12 cellular contexts compared by ENCODE assay signal in the genomic region with DNA sequence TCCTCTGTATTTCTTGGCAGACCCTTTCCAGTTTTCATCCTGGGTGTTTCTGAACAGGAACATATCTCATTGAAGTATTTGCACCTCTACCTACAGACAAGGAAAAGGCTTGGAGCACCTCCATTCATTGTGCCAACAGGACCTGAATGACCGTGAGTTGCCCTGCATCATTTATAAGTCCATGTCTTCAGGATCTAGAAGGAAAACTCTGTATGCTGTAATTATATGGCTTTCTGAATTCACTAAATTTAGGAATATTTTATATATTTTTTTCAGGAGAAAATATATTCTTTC.
DNase-seq lines count a peak whose midpoint lies in the region; ATAC-seq and TF ChIP-seq lines count a peak whose summit lies in the region.
"Had no signal": no experiment of that assay in that cellular context is flagged by ENCODE, and none has a peak within 500 bp of the region (broad histone marks: within the 10 kb centered on the region; RNA-seq: fewer than 3 reads in every experiment).

No MANE protein-coding gene starts in this region.

- H3K27ac ChIP-seq in right cardiac atrium (ENCODE audit: low read length), result no peak overlapping the region
- H3K27ac ChIP-seq in PC-9, result no peak overlapping the region
- H3K27ac ChIP-seq in WERI-Rb-1, result no peak overlapping the region
- H3K27ac ChIP-seq: brain microvascular endothelial cell, gastroesophageal sphincter had no signal

- no peak overlapping the region for H3K27ac Mint-ChIP-seq in stimulated activated naive B cell treated with anti-CD40 and anti-IgM and Interleukin-4, amounts not matched to agents 10 μg/mL and 1 μg/mL and 100 μg/mL, for 72 hours
- no peak overlapping the region for H3K27ac Mint-ChIP-seq in Calu3 (ENCODE audit: unreplicated experiment)
- H3K27ac Mint-ChIP-seq: activated CD4-positive, alpha-beta memory T cell treated with anti-CD3 and anti-CD28 coated beads, Interleukin-2, amount 10 ng/mL, durations not matched to agents 7 days and 5 days had no signal

- H3K4me1 ChIP-seq in right cardiac atrium (ENCODE audit: control insufficient read depth, insufficient read depth, low read length) (no peaks in the 10 kb centered on the region), PC-9 (replicated peaks; ENCODE audit: insufficient read depth) (no peaks in the 10 kb centered on the region)
- H3K4me1 ChIP-seq: gastroesophageal sphincter had no signal

- WGBS in right cardiac atrium, result 100% methylated on average over 1 of the region's 1 CpG

- ATAC-seq in left ventricle myocardium superior, result peak; percentile 13
- no peak for ATAC-seq in right cardiac atrium
- ATAC-seq in HG02759 (IDR thresholded peaks at IDR 0.05; ENCODE audit: unreplicated experiment), result peak; percentile 25
- peak; percentile 9 to 19 for ATAC-seq in stimulated activated naive B cell treated with anti-CD40 and anti-IgM and Interleukin-4, amounts not matched to agents 10 μg/mL and 1 μg/mL and 100 μg/mL, for 72 hours (replicated peaks)

- BruUV-seq in PC-9 (replicated peaks; lab: Mats Ljungman, UMichigan) (no TSS peak), Calu3 (replicated peaks; lab: Mats Ljungman, UMichigan) (no TSS peak)

- H3K27me3 Mint-ChIP-seq in stimulated activated naive B cell treated with anti-CD40 and anti-IgM and Interleukin-4, amounts not matched to agents 10 μg/mL and 1 μg/mL and 100 μg/mL, for 72 hours, result no peaks in the 10 kb centered on the region
- H3K27me3 Mint-ChIP-seq in Calu3 (ENCODE audit: unreplicated experiment), result no peaks in the 10 kb centered on the region

- no peaks in the 10 kb centered on the region for H4K20me1 ChIP-seq in PC-9 (ENCODE audit: insufficient read depth)

- POLR2A ChIA-PET in PC-9 (lab: Charles Lee; ENCODE audit: unreplicated experiment), result no interaction called here

- H3K4me3 ChIP-seq in right cardiac atrium (ENCODE audit: low read length), result no peak overlapping the region
- H3K4me3 ChIP-seq in PC-9, result no peak overlapping the region
- H3K4me3 ChIP-seq in WERI-Rb-1 (ENCODE audit: low read depth, low read length), result no peak overlapping the region
- H3K4me3 ChIP-seq: gastroesophageal sphincter, mucosa of descending colon had no signal

- H3K4me3 Mint-ChIP-seq in stimulated activated naive B cell treated with anti-CD40 and anti-IgM and Interleukin-4, amounts not matched to agents 10 μg/mL and 1 μg/mL and 100 μg/mL, for 72 hours, result no peak overlapping the region
- no peak overlapping the region for H3K4me3 Mint-ChIP-seq in Calu3 (ENCODE audit: low read depth, unreplicated experiment)
- H3K4me3 Mint-ChIP-seq: activated CD4-positive, alpha-beta memory T cell treated with anti-CD3 and anti-CD28 coated beads, Interleukin-2, amount 10 ng/mL, durations not matched to agents 7 days and 5 days had no signal

- H3K36me3 Mint-ChIP-seq in stimulated activated naive B cell treated with anti-CD40 and anti-IgM and Interleukin-4, amounts not matched to agents 10 μg/mL and 1 μg/mL and 100 μg/mL, for 72 hours, result no peaks in the 10 kb centered on the region
- no peaks in the 10 kb centered on the region for H3K36me3 Mint-ChIP-seq in Calu3 (ENCODE audit: insufficient read depth, unreplicated experiment)

- TF ChIP-seq CTCF in PC-9 (conservative IDR thresholded peaks at IDR 0.05) (peak; percentile 42; the same call in 1 of the 2 replicates), Calu3 (IDR thresholded peaks at IDR 0.05; ENCODE audit: unreplicated experiment) (no peak), WERI-Rb-1 (IDR thresholded peaks at IDR 0.05; ENCODE audit: low read depth, low read length) (no peak)

- H3K36me3 ChIP-seq in PC-9 (ENCODE audit: low read depth) (no peaks in the 10 kb centered on the region), WERI-Rb-1 (no peaks in the 10 kb centered on the region)
- H3K36me3 ChIP-seq: brain microvascular endothelial cell, gastroesophageal sphincter had no signal

- no peaks in the 10 kb centered on the region for H3K9me3 Mint-ChIP-seq in stimulated activated naive B cell treated with anti-CD40 and anti-IgM and Interleukin-4, amounts not matched to agents 10 μg/mL and 1 μg/mL and 100 μg/mL, for 72 hours
- H3K9me3 Mint-ChIP-seq in Calu3 (ENCODE audit: low read depth, unreplicated experiment), result no peaks in the 10 kb centered on the region
- H3K9me3 Mint-ChIP-seq: activated CD4-positive, alpha-beta memory T cell treated with anti-CD3 and anti-CD28 coated beads, Interleukin-2, amount 10 ng/mL, durations not matched to agents 7 days and 5 days had no signal

- H3K9me3 ChIP-seq in right cardiac atrium (ENCODE audit: control insufficient read depth, low read length) (no peaks in the 10 kb centered on the region), PC-9 (ENCODE audit: insufficient read depth, low read depth) (no peaks in the 10 kb centered on the region), WERI-Rb-1 (ENCODE audit: severe bottlenecking) (no peaks in the 10 kb centered on the region)
- H3K9me3 ChIP-seq: gastroesophageal sphincter, mucosa of descending colon had no signal

- no peak overlapping the region for H3K4me2 ChIP-seq in PC-9

- peaks cover 7% of the 10 kb centered on the region in 2 donors for H3K4me1 Mint-ChIP-seq in stimulated activated naive B cell treated with anti-CD40 and anti-IgM and Interleukin-4, amounts not matched to agents 10 μg/mL and 1 μg/mL and 100 μg/mL, for 72 hours
- H3K4me1 Mint-ChIP-seq in Calu3 (ENCODE audit: low read depth, unreplicated experiment), result no peaks in the 10 kb centered on the region
- H3K4me1 Mint-ChIP-seq: activated CD4-positive, alpha-beta memory T cell treated with anti-CD3 and anti-CD28 coated beads, Interleukin-2, amount 10 ng/mL, durations not matched to agents 7 days and 5 days had no signal

- H3K27me3 ChIP-seq in right cardiac atrium (ENCODE audit: control insufficient read depth, insufficient read depth) (no peaks in the 10 kb centered on the region), PC-9 (ENCODE audit: insufficient read depth, low read depth) (no peaks in the 10 kb centered on the region), WERI-Rb-1 (ENCODE audit: insufficient read depth, low read depth, severe bottlenecking) (peaks cover 86% of the 10 kb centered on the region)
- H3K27me3 ChIP-seq: brain microvascular endothelial cell, gastroesophageal sphincter had no signal

- no peak overlapping the region for H2AFZ ChIP-seq in PC-9

- H3K79me2 ChIP-seq in PC-9 (ENCODE audit: low read depth), result no peaks in the 10 kb centered on the region

- DNase-seq in left ventricle myocardium superior, result no peak
- no peak for DNase-seq in right cardiac atrium
- no peak for DNase-seq in PC-9
- no peak for DNase-seq in stimulated activated naive B cell treated with anti-CD40 and anti-IgM and Interleukin-4, amounts not matched to agents 10 μg/mL and 1 μg/mL and 100 μg/mL, for 72 hours
- no peak for DNase-seq in Calu3
- DNase-seq in activated CD4-positive, alpha-beta T cell treated with anti-CD3 and anti-CD28 coated beads, Interleukin-2, amount 50 U/mL, for 1 hour, result no peak
- DNase-seq in WERI-Rb-1, result no peak

- CTCF ChIA-PET in PC-9 (lab: Charles Lee), result interaction anchor here (0.6 kb wide), 2 partner anchors 83 to 421 kb away, joined by 3 to 5 read pairs; no protein-coding TSS in a partner anchor
- CTCF ChIA-PET in Calu3 (lab: Charles Lee), result interaction anchor here (0.6 to 1.5 kb wide), 8 partner anchors 35 to 558 kb away, joined by 3 to 7 read pairs (median 4); no protein-coding TSS in a partner anchor

- intact Hi-C loops in left ventricle myocardium superior (cut with micrococcal nuclease), result loop anchor here (10.0 kb wide), 1 partner anchor 538 kb away; no protein-coding TSS in a partner anchor
- intact Hi-C loops in right cardiac atrium (cut with DNase I), result loop anchor here in 1 of 4 donors (10.0 kb wide), 2 partner anchors 308 to 518 kb away; no protein-coding TSS in a partner anchor
- intact Hi-C loops in PC-9 (cut with micrococcal nuclease; ENCODE audit: unreplicated experiment), result loop anchor here (10.0 kb wide), 2 partner anchors 198 to 318 kb away; no protein-coding TSS in a partner anchor
- intact Hi-C loops in Calu3 (cut with micrococcal nuclease; ENCODE audit: unreplicated experiment), result loop anchor here (2.0 to 10.0 kb wide), 5 partner anchors 174 to 1592 kb away; a partner anchor contains a TSS

- H3K9me2 ChIP-seq in PC-9 (ENCODE audit: insufficient read depth), result no peaks in the 10 kb centered on the region

- no peaks in the 10 kb centered on the region for H3F3A ChIP-seq in PC-9 (ENCODE audit: insufficient read depth, low read depth)

Comparison
In these comparisons a context has a peak if more than half of its experiments do, and no peak if none do; other contexts are left out.
1. ATAC-seq: peak in left ventricle myocardium superior (single experiment), HG02759 (single experiment) and stimulated activated naive B cell treated with anti-CD40 and anti-IgM and Interleukin-4, amounts not matched to agents 10 μg/mL and 1 μg/mL and 100 μg/mL, for 72 hours (2 of 2); none in right cardiac atrium (0 of 2).